ENCODE assay signal across 7 cellular contexts in the genomic region with DNA sequence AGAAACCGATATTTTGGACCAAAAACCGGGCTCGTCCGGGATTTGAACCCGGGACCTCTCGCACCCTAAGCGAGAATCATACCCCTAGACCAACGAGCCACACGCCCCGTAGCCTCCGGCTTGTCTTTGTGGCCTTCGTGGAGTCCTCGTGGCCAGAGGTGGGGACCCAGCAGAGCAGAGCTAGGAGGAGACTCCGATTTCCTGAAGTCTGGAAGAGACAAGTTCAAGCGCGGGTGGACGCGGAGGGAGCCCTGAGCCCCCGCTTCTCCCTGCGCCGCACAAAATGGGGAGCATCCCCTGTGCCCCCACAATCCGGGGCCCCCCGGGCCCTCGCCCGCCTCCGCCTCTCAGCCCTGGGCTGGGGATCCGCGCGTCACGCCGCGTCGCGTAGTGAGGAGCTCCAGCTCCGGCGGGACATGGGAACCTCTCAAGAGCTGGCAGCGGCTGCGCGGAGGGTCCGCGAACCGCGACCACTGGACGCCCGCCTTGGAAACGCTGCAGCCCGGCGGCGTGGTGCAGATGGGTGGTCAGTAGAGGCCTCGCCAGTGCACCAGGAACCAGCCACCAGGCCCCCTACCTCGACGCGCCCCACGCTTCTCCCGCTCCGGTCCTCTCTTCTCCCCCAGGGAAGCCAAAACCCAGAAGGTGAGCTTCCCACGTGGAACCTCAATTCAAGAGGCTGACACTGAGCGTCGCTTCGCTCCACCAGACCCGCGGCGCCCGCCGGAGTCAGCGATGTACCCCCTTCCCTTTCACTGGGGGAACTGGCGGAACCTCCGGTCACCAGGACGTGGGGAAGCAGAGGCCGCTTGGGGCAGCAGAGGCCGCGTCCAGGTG.
DNase-seq lines count a peak whose midpoint lies in the region; ATAC-seq and TF ChIP-seq lines count a peak whose summit lies in the region.

No MANE protein-coding gene starts in this region.

- no peak for ATAC-seq in GM18867 (IDR thresholded peaks at IDR 0.05; ENCODE audit: unreplicated experiment)

- H3K4me3 ChIP-seq in iPS-11a (ENCODE audit: low read depth, low read length): peak overlapping the region; percentile 69

- TF ChIP-seq CTCF in GM12873 (IDR thresholded peaks at IDR 0.05; ENCODE audit: insufficient read depth, low read depth, low read length, missing control alignments): peak; percentile 35

- DNase-seq in NCI-H69 (lab: John Stamatoyannopoulos, UW) (peak; percentile 82), amniotic epithelial cell (ENCODE audit: low read depth) (peak; percentile 28), NCI-H1417 treated with DMSO at 0.1 percent for 48 hours (lab: John Stamatoyannopoulos, UW) (no peak)
- DNase-seq in stimulated activated CD4-positive, alpha-beta T cell treated with anti-CD3 and anti-CD28 coated beads, Interleukin-4, amount 100 ng/mL, for 1 hour: peak; percentile 40
